In the genomic region with DNA sequence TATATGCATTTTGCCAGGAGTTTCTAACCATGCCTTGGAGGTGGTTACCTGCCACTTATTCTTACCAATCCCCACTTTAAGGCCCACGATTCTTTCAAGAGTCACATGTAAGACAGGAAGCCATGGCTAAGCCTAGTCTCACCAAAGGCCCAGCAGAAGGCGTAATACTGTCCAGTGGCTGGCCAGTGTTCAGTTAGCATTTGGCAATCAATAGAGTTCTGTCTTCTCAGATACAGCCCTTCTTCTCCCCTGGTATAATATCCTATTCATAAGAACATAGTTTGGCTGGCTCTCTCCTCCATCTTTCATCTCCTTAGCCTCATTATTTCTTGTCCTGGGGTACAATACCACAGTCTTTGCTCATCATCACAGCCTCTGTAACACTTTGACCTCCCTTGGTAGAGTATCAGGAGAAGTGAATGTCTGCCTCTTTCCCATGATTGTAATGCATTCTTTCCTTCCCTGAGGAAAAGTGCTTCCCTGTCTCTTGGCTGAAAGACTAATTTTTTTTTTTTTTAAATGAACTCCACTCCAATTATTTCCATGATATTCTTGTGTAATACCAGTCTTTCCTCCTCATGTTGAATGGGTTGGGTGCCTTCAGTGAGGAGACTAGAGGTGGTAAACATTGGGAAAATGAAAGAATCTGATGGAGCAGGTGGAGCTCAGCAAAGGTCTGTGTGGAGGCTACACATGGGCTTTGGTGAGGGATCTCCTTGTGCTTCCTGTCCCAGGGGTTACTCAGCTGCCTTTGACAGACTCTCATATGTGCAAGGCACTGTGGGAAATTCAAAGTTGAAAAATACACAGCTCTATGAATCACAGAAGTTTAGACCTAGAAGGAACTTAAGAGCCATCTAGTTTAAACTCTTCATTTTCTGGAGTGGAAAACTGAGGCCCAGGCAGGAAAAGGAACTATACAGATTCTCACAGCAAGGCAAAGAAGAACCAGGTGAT, we compare ENCODE assay signal across 22 cellular contexts.
DNase-seq lines count a peak whose midpoint lies in the region; ATAC-seq, FAIRE-seq and TF ChIP-seq lines count a peak whose summit lies in the region.
"Had no signal": no experiment of that assay in that cellular context is flagged by ENCODE, and none has a peak within 500 bp of the region (broad histone marks: within the 10 kb centered on the region; RNA-seq: fewer than 3 reads in every experiment).

No MANE protein-coding gene starts in this region.

- peak overlapping the region; percentile 88 for H3K27ac ChIP-seq in endothelial cell of umbilical vein (ENCODE audit: insufficient read depth, low read depth, low read length)
- no peak overlapping the region for H3K27ac ChIP-seq in right cardiac atrium (ENCODE audit: low read length)
- H3K27ac ChIP-seq in subcutaneous abdominal adipose tissue (ENCODE audit: low read depth, low read length): peak overlapping the region; percentile 4
- no peak overlapping the region for H3K27ac ChIP-seq in neuronal stem cell (replicated peaks; ENCODE audit: low read length)
- H3K27ac ChIP-seq: cardiac muscle cell, pancreas, right lobe of liver, RWPE1 had no signal

- H3K4me1 ChIP-seq in endothelial cell of umbilical vein (ENCODE audit: control insufficient read depth, extremely low read depth, insufficient read depth, low read length) (peaks cover 12% of the 10 kb centered on the region), right cardiac atrium (ENCODE audit: control insufficient read depth, insufficient read depth, low read length) (no peaks in the 10 kb centered on the region), subcutaneous abdominal adipose tissue (ENCODE audit: control insufficient read depth in 5 of 5, insufficient read depth in 5 of 5, low read length in 5 of 5) (peaks cover 4 to 14% (median 9%) of the 10 kb centered on the region in 5 donors), neuronal stem cell (ENCODE audit: control insufficient read depth in 2 of 2, insufficient read depth in 1 of 2, low read depth in 1 of 2, low read length in 2 of 2) (no peaks in the 10 kb centered on the region)
- H3K4me1 ChIP-seq: pancreas, right lobe of liver had no signal

- TF ChIP-seq POLR2A in endothelial cell of umbilical vein (IDR thresholded peaks at IDR 0.05; ENCODE audit: low read depth, low read length): no peak

- no peak overlapping the region for H2BK120ac ChIP-seq in neuronal stem cell (ENCODE audit: low read depth, low read length)

- no peaks in the 10 kb centered on the region for H3K36me3 Mint-ChIP-seq in activated naive CD4-positive, alpha-beta T cell treated with anti-CD3 and anti-CD28 coated beads, Interleukin-2, amount 50 U/mL, for 72 hours
- H3K36me3 Mint-ChIP-seq: activated CD4-positive, alpha-beta memory T cell treated with anti-CD3 and anti-CD28 coated beads for 36 hours; naive thymus-derived CD4-positive, alpha-beta T cell; WTC11 had no signal

- POLR2A ChIA-PET in endothelial cell of umbilical vein (lab: Charles Lee): no interaction called here

- H3K9me1 ChIP-seq in endothelial cell of umbilical vein (replicated peaks; ENCODE audit: control insufficient read depth, extremely low read depth, insufficient read depth, low read length): no peaks in the 10 kb centered on the region

- CTCF ChIA-PET in endothelial cell of umbilical vein (lab: Charles Lee): interaction anchor here (1.3 to 2.1 kb wide), 2 partner anchors 14 to 46 kb away, joined by 3 to 8 read pairs; no protein-coding TSS in a partner anchor

- DNase-seq in Right ventricle myocardium superior (no peak), cardiac septum (ENCODE audit: low spot score) (no peak), endothelial cell of umbilical vein (ENCODE audit: low read depth, low spot score) (peak; percentile 9), right cardiac atrium (peak in 1 of 3 donors; percentile 19), neuronal stem cell (ENCODE audit: low spot score) (no peak)
- DNase-seq in activated naive CD4-positive, alpha-beta T cell treated with anti-CD3 and anti-CD28 coated beads, Interleukin-2, amount 50 U/mL, for 72 hours (ENCODE audit: low spot score in 2 of 2): no peak
- no peak for DNase-seq in activated CD8-positive, alpha-beta memory T cell treated with anti-CD3 and anti-CD28 coated beads, Interleukin-2, amount 50 U/mL, for 48 hours
- DNase-seq: activated CD4-positive, alpha-beta memory T cell treated with anti-CD3 and anti-CD28 coated beads for 36 hours; activated gamma-delta T cell; activated T-cell treated with anti-CD3 and anti-CD28 coated beads for 4 hours; C1 segment of cervical spinal cord; H7; naive thymus-derived CD4-positive, alpha-beta T cell; pancreas; right lobe of liver; T1000 had no signal

- no peaks in the 10 kb centered on the region for H3K27me3 ChIP-seq in endothelial cell of umbilical vein (ENCODE audit: control insufficient read depth in 2 of 2, insufficient read depth in 2 of 2, low read length in 2 of 2)
- H3K27me3 ChIP-seq in right cardiac atrium (ENCODE audit: control insufficient read depth, insufficient read depth): no peaks in the 10 kb centered on the region
- no peaks in the 10 kb centered on the region for H3K27me3 ChIP-seq in subcutaneous abdominal adipose tissue (ENCODE audit: control insufficient read depth in 5 of 5, insufficient read depth in 4 of 5, low read length in 5 of 5)
- H3K27me3 ChIP-seq in neuronal stem cell (ENCODE audit: control insufficient read depth in 3 of 3, insufficient read depth in 3 of 3, low read depth in 1 of 3, low read length in 3 of 3): no peaks in the 10 kb centered on the region
- H3K27me3 ChIP-seq: cardiac muscle cell, pancreas, right lobe of liver had no signal

- H3K9ac ChIP-seq in endothelial cell of umbilical vein (replicated peaks; ENCODE audit: extremely low read depth, insufficient read depth, low read length) (no peak overlapping the region), subcutaneous abdominal adipose tissue (ENCODE audit: low read length in 5 of 5) (no peak overlapping the region), neuronal stem cell (ENCODE audit: low read depth, low read length, poor library complexity) (no peak overlapping the region)

- no peaks in the 10 kb centered on the region for H3K36me3 ChIP-seq in endothelial cell of umbilical vein (ENCODE audit: control insufficient read depth in 2 of 2, extremely low read depth in 1 of 2, insufficient read depth in 2 of 2, low read length in 2 of 2)
- no peaks in the 10 kb centered on the region for H3K36me3 ChIP-seq in subcutaneous abdominal adipose tissue (ENCODE audit: control insufficient read depth in 5 of 5, insufficient read depth in 5 of 5, low read length in 5 of 5)
- no peaks in the 10 kb centered on the region for H3K36me3 ChIP-seq in neuronal stem cell (replicated peaks in 1 of 2; ENCODE audit: control insufficient read depth in 2 of 2, insufficient read depth in 2 of 2, low read length in 2 of 2)
- H3K36me3 ChIP-seq: cardiac muscle cell, pancreas, right lobe of liver had no signal

- H2BK15ac ChIP-seq in neuronal stem cell (ENCODE audit: low read length): no peak overlapping the region

- FAIRE-seq in endothelial cell of umbilical vein (lab: Jason Lieb, UNC): no peak
- FAIRE-seq: K562, pancreas had no signal

- dilution Hi-C loops in endothelial cell of umbilical vein (cut with MboI; ENCODE audit: extremely low pct_ligation_motif_present, low sequenced_read_pairs): no loop called here

- H3K4me2 ChIP-seq in endothelial cell of umbilical vein (ENCODE audit: insufficient read depth, low read length) (no peak overlapping the region), neuronal stem cell (ENCODE audit: insufficient read depth, low read length, poor library complexity, severe bottlenecking) (no peak overlapping the region)

- H3K79me1 ChIP-seq in neuronal stem cell (ENCODE audit: low read depth, low read length): no peaks in the 10 kb centered on the region

- BruUV-seq in endothelial cell of umbilical vein (replicated peaks; lab: Mats Ljungman, UMichigan): no TSS peak

- intact Hi-C loops in Right ventricle myocardium superior (cut with DNase I) (no loop called here), cardiac septum (cut with DNase I) (no loop called here), endothelial cell of umbilical vein (cut with micrococcal nuclease) (loop anchor here (10.0 kb wide), 1 partner anchor 662 kb away; no protein-coding TSS in a partner anchor), right cardiac atrium (cut with DNase I) (no loop called here)

- ATAC-seq in Right ventricle myocardium superior (ENCODE audit: poor library complexity) (peak; percentile 51), right cardiac atrium (peak; percentile 68 to 75)
- ATAC-seq in activated naive CD4-positive, alpha-beta T cell treated with anti-CD3 and anti-CD28 coated beads, Interleukin-2, amount 50 U/mL, for 72 hours: no peak
- ATAC-seq: K562; naive thymus-derived CD4-positive, alpha-beta T cell; WTC11 had no signal

- no peak overlapping the region for H2BK5ac ChIP-seq in neuronal stem cell (ENCODE audit: low read length)

- whole genome bisulfite sequencing in right cardiac atrium: 83% methylated on average over 2 of the region's 2 CpGs
- WGBS in neuronal stem cell (ENCODE audit: extremely low coverage in 2 of 2, insufficient read length in 2 of 2, insufficient replicate concordance in 1 of 2), 2 donors: no CpG with 5 or more reads among the region's 2 CpGs

- no peak overlapping the region for H2BK12ac ChIP-seq in neuronal stem cell (ENCODE audit: low read length)

- no peak overlapping the region for H3K18ac ChIP-seq in neuronal stem cell (ENCODE audit: low read length)

- H3K4ac ChIP-seq in neuronal stem cell (ENCODE audit: low read length): no peak overlapping the region

- H4K20me1 ChIP-seq in endothelial cell of umbilical vein (replicated peaks; ENCODE audit: control insufficient read depth, extremely low read depth, insufficient read depth, low read length): no peaks in the 10 kb centered on the region

- H3K14ac ChIP-seq in neuronal stem cell (ENCODE audit: low read length): no peak overlapping the region

- H3K9me3 Mint-ChIP-seq in activated naive CD4-positive, alpha-beta T cell treated with anti-CD3 and anti-CD28 coated beads, Interleukin-2, amount 50 U/mL, for 72 hours: no peaks in the 10 kb centered on the region
- H3K9me3 Mint-ChIP-seq: activated CD4-positive, alpha-beta memory T cell treated with anti-CD3 and anti-CD28 coated beads for 36 hours; dendritic cell treated with granulocyte-macrophage colony-stimulating factor and Interleukin-4, amounts not matched to agents 40 ng/mL and 50 ng/mL, for 4 days; WTC11 had no signal

- H4K91ac ChIP-seq in neuronal stem cell (ENCODE audit: low read depth, low read length, poor library complexity): no peak overlapping the region

- no peaks in the 10 kb centered on the region for H3K9me3 ChIP-seq in endothelial cell of umbilical vein (replicated peaks; ENCODE audit: control insufficient read depth, insufficient read depth, low read length)
- no peaks in the 10 kb centered on the region for H3K9me3 ChIP-seq in right cardiac atrium (ENCODE audit: control insufficient read depth, low read length)
- H3K9me3 ChIP-seq in subcutaneous abdominal adipose tissue (ENCODE audit: control insufficient read depth in 5 of 5, low read length in 5 of 5): no peaks in the 10 kb centered on the region
- H3K9me3 ChIP-seq in neuronal stem cell (replicated peaks in 1 of 2; ENCODE audit: control insufficient read depth in 2 of 2, insufficient read depth in 1 of 2, low read depth in 1 of 2, low read length in 2 of 2): no peaks in the 10 kb centered on the region
- H3K9me3 ChIP-seq: pancreas, right lobe of liver had no signal

- no peak overlapping the region for H3K27ac Mint-ChIP-seq in activated naive CD4-positive, alpha-beta T cell treated with anti-CD3 and anti-CD28 coated beads, Interleukin-2, amount 50 U/mL, for 72 hours
- H3K27ac Mint-ChIP-seq: activated CD4-positive, alpha-beta memory T cell treated with anti-CD3 and anti-CD28 coated beads for 36 hours; dendritic cell treated with granulocyte-macrophage colony-stimulating factor and Interleukin-4, amounts not matched to agents 40 ng/mL and 50 ng/mL, for 4 days; WTC11 had no signal

- no peak overlapping the region for H2AK5ac ChIP-seq in neuronal stem cell (ENCODE audit: low read depth, low read length)

- H3K23ac ChIP-seq in neuronal stem cell (ENCODE audit: low read depth, low read length, poor library complexity): no peak overlapping the region

- H2AFZ ChIP-seq in endothelial cell of umbilical vein (ENCODE audit: low read depth, low read length) (no peak overlapping the region), neuronal stem cell (ENCODE audit: low read length) (no peak overlapping the region)

- no peak for TF ChIP-seq CTCF in endothelial cell of umbilical vein (IDR thresholded peaks at IDR 0.05; ENCODE audit: extremely low read depth in 1 of 2, insufficient read depth in 1 of 2, low read depth in 1 of 2, low read length in 2 of 2)

- no peaks in the 10 kb centered on the region for H3K79me2 ChIP-seq in endothelial cell of umbilical vein (ENCODE audit: control insufficient read depth, insufficient read depth, low read length)

- H4K8ac ChIP-seq in neuronal stem cell (ENCODE audit: low read depth, low read length): no peak overlapping the region

- H3K4me3 ChIP-seq in endothelial cell of umbilical vein (replicated peaks in 1 of 3; ENCODE audit: insufficient read depth in 1 of 3, low read depth in 1 of 3, low read length in 3 of 3): no peak overlapping the region
- no peak overlapping the region for H3K4me3 ChIP-seq in right cardiac atrium (ENCODE audit: low read length)
- peak overlapping the region in 1 of 5 donors; percentile 9 for H3K4me3 ChIP-seq in subcutaneous abdominal adipose tissue (ENCODE audit: low read depth in 1 of 5, low read length in 5 of 5)
- H3K4me3 ChIP-seq in neuronal stem cell (ENCODE audit: low read length in 2 of 2): no peak overlapping the region
- H3K4me3 ChIP-seq: cardiac muscle cell, K562, pancreas, right lobe of liver had no signal

Comparison
In these comparisons a context has a peak if more than half of its experiments do, and no peak if none do; other contexts are left out.
1. ATAC-seq: peak in Right ventricle myocardium superior (single experiment) and right cardiac atrium (2 of 2); none in activated naive CD4-positive, alpha-beta T cell treated with anti-CD3 and anti-CD28 coated beads, Interleukin-2, amount 50 U/mL, for 72 hours (0 of 2).
2. H3K27ac ChIP-seq: peak in endothelial cell of umbilical vein (single experiment) and subcutaneous abdominal adipose tissue (single experiment); none in right cardiac atrium (single experiment) and neuronal stem cell (single experiment).